ENCODE assay signal across 1 cellular context in genomic region chr19:17996826-17997316, GRCh38.
A peak's percentile ranks its signal among the peaks of the same experiment; 100 is the strongest.
TF ChIP-seq lines count a peak whose summit lies in the region.

No MANE protein-coding gene starts in this region.

TF ChIP-seq in HepG2, 621 proteins besides CTCF, POLR2A, EP300 and RAD21 (continued from another document and continues in another):
- TF ChIP-seq ZHX2 (IDR thresholded peaks at IDR 0.05; ENCODE audit: low read depth) (no peak), ZHX2 (CRISPR knock-in tag; IDR thresholded peaks at IDR 0.05; ENCODE audit: borderline replicate concordance) (no peak), ATF4 (CRISPR knock-in tag; IDR thresholded peaks at IDR 0.05) (no peak), MEIS2 (CRISPR knock-in tag; IDR thresholded peaks at IDR 0.05) (no peak), ZNF276 (CRISPR knock-in tag; IDR thresholded peaks at IDR 0.05; ENCODE audit: low read depth) (no peak), ZFP37 (CRISPR knock-in tag; IDR thresholded peaks at IDR 0.05; ENCODE audit: borderline replicate concordance) (no peak), NFYB (CRISPR knock-in tag; IDR thresholded peaks at IDR 0.05) (no peak), ZUFSP (CRISPR knock-in tag; IDR thresholded peaks at IDR 0.05; ENCODE audit: borderline replicate concordance) (no peak), ZNF710 (CRISPR knock-in tag; IDR thresholded peaks at IDR 0.05; ENCODE audit: borderline replicate concordance) (no peak), NR2F1 (CRISPR knock-in tag; IDR thresholded peaks at IDR 0.05) (no peak), THAP9 (CRISPR knock-in tag; IDR thresholded peaks at IDR 0.05; ENCODE audit: borderline replicate concordance) (no peak), PHF8 (CRISPR knock-in tag; IDR thresholded peaks at IDR 0.05) (no peak), ZNF275 (CRISPR knock-in tag; IDR thresholded peaks at IDR 0.05; ENCODE audit: borderline replicate concordance) (no peak), ARID4A (CRISPR knock-in tag; IDR thresholded peaks at IDR 0.05; ENCODE audit: borderline replicate concordance) (no peak), CEBPG (CRISPR knock-in tag; IDR thresholded peaks at IDR 0.05) (0 out of 2 replicates have a peak, but pooled peaks have one; percentile 2), ZNF597 (CRISPR knock-in tag; IDR thresholded peaks at IDR 0.05) (no peak), FOXO1 (CRISPR knock-in tag; IDR thresholded peaks at IDR 0.05) (no peak), REPIN1 (CRISPR knock-in tag; IDR thresholded peaks at IDR 0.05; ENCODE audit: borderline replicate concordance, low read depth) (peak; percentile 70; the same call in 1 of the 2 replicates), EZH2 (conservative IDR thresholded peaks at IDR 0.05; ENCODE audit: low read depth, low read length) (no peak)
